ENCODE assay signal across 15 cellular contexts in the genomic region with DNA sequence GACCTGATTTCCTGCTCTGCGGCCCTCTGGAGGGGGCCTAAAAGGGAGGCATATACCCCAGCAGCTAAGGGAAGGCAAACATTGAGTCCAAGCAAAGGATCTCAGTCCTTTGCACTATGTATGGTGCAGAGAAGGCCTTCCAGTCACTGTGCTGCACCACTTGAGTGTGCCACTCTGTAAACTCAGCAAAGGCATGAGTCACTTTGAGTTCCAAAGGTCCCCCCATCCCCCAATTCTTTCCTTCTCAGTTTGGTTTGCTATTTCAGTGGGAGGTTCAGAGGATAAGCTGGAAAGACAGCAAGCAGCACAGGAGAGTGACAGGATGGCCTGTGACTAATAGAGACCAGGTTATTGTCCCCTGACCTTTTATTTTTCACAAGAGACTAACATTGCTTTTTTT.
A peak's percentile ranks its signal among the peaks of the same experiment; 100 is the strongest.
DNase-seq lines count a peak whose midpoint lies in the region; ATAC-seq, FAIRE-seq and TF ChIP-seq lines count a peak whose summit lies in the region.
"Had no signal": no experiment of that assay in that cellular context is flagged by ENCODE, and none has a peak within 500 bp of the region (broad histone marks: within the 10 kb centered on the region; RNA-seq: fewer than 3 reads in every experiment).

No MANE protein-coding gene starts in this region.

- no peak overlapping the region for H3K4me2 ChIP-seq in K562 (ENCODE audit: insufficient read depth, low read length)
- H3K4me2 ChIP-seq: KMS-11 had no signal

- TF ChIP-seq POLR2A in K562 (conservative IDR thresholded peaks at IDR 0.05) (no peak), tibial nerve (IDR thresholded peaks at IDR 0.05) (no peak)

- H3K36me3 ChIP-seq in Caco-2 (ENCODE audit: control insufficient read depth, insufficient read depth, low read length) (no peaks in the 10 kb centered on the region), K562 (ENCODE audit: control insufficient read depth, insufficient read depth, low read length) (no peaks in the 10 kb centered on the region), lower lobe of right lung (no peaks in the 10 kb centered on the region), tibial nerve (no peaks in the 10 kb centered on the region)

- peaks cover 14% of the 10 kb centered on the region for H3K9me3 Mint-ChIP-seq in Caco-2 (ENCODE audit: unreplicated experiment)
- H3K9me3 Mint-ChIP-seq in activated T-cell treated with anti-CD3 and anti-CD28 coated beads, Interleukin-2, amount 50 U/mL, for 4 hours = peaks cover 5% of the 10 kb centered on the region
- H3K9me3 Mint-ChIP-seq: activated naive CD4-positive, alpha-beta T cell treated with anti-CD3 and anti-CD28 coated beads, Interleukin-2, amount 50 U/mL, for 72 hours had no signal

- TF ChIP-seq CTCF in Caco-2 (IDR thresholded peaks at IDR 0.05; ENCODE audit: insufficient read depth in 1 of 2, low read depth in 1 of 2, low read length in 1 of 2, severe bottlenecking in 1 of 2, unreplicated experiment in 1 of 2) (no peak), K562 (IDR thresholded peaks at IDR 0.05 in 2 of 3, conservative IDR thresholded peaks at IDR 0.05 in 1 of 3; ENCODE audit: insufficient read depth in 2 of 3, low read depth in 1 of 3, low read length in 3 of 3) (no peak), lower lobe of right lung (IDR thresholded peaks at IDR 0.05) (no peak), tibial nerve (IDR thresholded peaks at IDR 0.05) (no peak)

- H4K20me1 ChIP-seq in K562 (replicated peaks; ENCODE audit: control insufficient read depth, insufficient read depth, low read length) = no peaks in the 10 kb centered on the region

- ATAC-seq in K562 (peak; percentile 47; the same call in 1 of the 3 replicates), lower lobe of right lung (peak; percentile 76 to 81), HG03460 (IDR thresholded peaks at IDR 0.05; ENCODE audit: unreplicated experiment) (no peak)
- no peak for ATAC-seq in activated T-cell treated with anti-CD3 and anti-CD28 coated beads, Interleukin-2, amount 50 U/mL, for 4 hours
- ATAC-seq: activated naive CD4-positive, alpha-beta T cell treated with anti-CD3 and anti-CD28 coated beads, Interleukin-2, amount 50 U/mL, for 72 hours had no signal

- CTCF ChIA-PET in Caco-2 (lab: Charles Lee) = interaction anchor here (0.9 to 1.0 kb wide), 2 partner anchors 16 to 60 kb away, joined by 5 read pairs; no protein-coding TSS in a partner anchor
- CTCF ChIA-PET in K562 (lab: Yijun Ruan, JAX; ENCODE audit: low intra/inter-chr PET ratio) = no interaction called here

- H3K4me1 ChIP-seq in Caco-2 (peaks cover 38% of the 10 kb centered on the region), K562 (replicated peaks in 1 of 2; ENCODE audit: control insufficient read depth in 2 of 2, insufficient read depth in 2 of 2, low read length in 2 of 2) (peaks cover 0 to 5% of the 10 kb centered on the region in 2 experiments; a peak in 1 of 5 replicates), lower lobe of right lung (no peaks in the 10 kb centered on the region), tibial nerve (no peaks in the 10 kb centered on the region)

- H3K27me3 ChIP-seq in Caco-2 (replicated peaks; ENCODE audit: control insufficient read depth, insufficient read depth, low read length) (no peaks in the 10 kb centered on the region), K562 (ENCODE audit: control insufficient read depth in 2 of 2, insufficient read depth in 2 of 2, low read length in 2 of 2) (peaks cover 2 to 8% of the 10 kb centered on the region in 2 experiments; a peak in 2 of 5 replicates), lower lobe of right lung (ENCODE audit: low read depth) (no peaks in the 10 kb centered on the region), tibial nerve (no peaks in the 10 kb centered on the region)

- POLR2A ChIA-PET in Caco-2 (lab: Charles Lee) = no interaction called here
- POLR2A ChIA-PET in K562 (lab: Yijun Ruan, JAX) = no interaction called here

- H3K4me3 ChIP-seq in Caco-2 (ENCODE audit: low read depth, low read length) = no peak overlapping the region
- H3K4me3 ChIP-seq in K562 = no peak overlapping the region
- H3K4me3 ChIP-seq in lower lobe of right lung = no peak overlapping the region
- H3K4me3 ChIP-seq in tibial nerve = no peak overlapping the region

- no peak overlapping the region for H3K4me3 Mint-ChIP-seq in Caco-2 (ENCODE audit: unreplicated experiment)
- H3K4me3 Mint-ChIP-seq in activated T-cell treated with anti-CD3 and anti-CD28 coated beads, Interleukin-2, amount 50 U/mL, for 4 hours = no peak overlapping the region

- DNase-seq in Caco-2 (peak; percentile 73 to 74), HTR-8/SVneo (ENCODE audit: insufficient read length, low spot score) (peak; percentile 40), K562 (ENCODE audit: extremely low read depth in 1 of 4, low spot score in 3 of 4) (peak; percentile 19 to 27 (median 23)), lower lobe of right lung (no peak), mesenteric fat pad (ENCODE audit: low spot score) (no peak), tibial nerve (ENCODE audit: low spot score in 2 of 2) (no peak)
- no peak for DNase-seq in activated T-cell treated with anti-CD3 and anti-CD28 coated beads, Interleukin-2, amount 50 U/mL, for 4 hours
- DNase-seq: activated CD4-positive, alpha-beta T cell treated with anti-CD3 and anti-CD28 coated beads for 1 hour; effector memory CD4-positive, alpha-beta T cell; NCI-H2171 had no signal

- H3K27ac ChIP-seq in K562 (ENCODE audit: extremely low read depth, low read depth, low read length) (no peak overlapping the region), lower lobe of right lung (no peak overlapping the region), tibial nerve (no peak overlapping the region)
- H3K27ac ChIP-seq: C4-2B, KMS-11 had no signal

- FAIRE-seq in HTR-8/SVneo (lab: Jason Lieb, UNC) (no peak), K562 (lab: Jason Lieb, UNC) (no peak)
- FAIRE-seq: islet of Langerhans had no signal

- 0 out of 2 replicates have a peak overlapping the region, but pooled peaks have one; percentile 17 for H2AFZ ChIP-seq in K562 (ENCODE audit: low read depth, low read length)

- no peak overlapping the region for H3K9ac ChIP-seq in K562 (ENCODE audit: insufficient read depth in 1 of 2, low read depth in 2 of 2, low read length in 2 of 2)
- H3K9ac ChIP-seq: KMS-11 had no signal

- H3K9me1 ChIP-seq in K562 (ENCODE audit: control insufficient read depth, insufficient read depth, low read length) = no peaks in the 10 kb centered on the region

- 9% methylated on average over 1 of the region's 1 CpG for WGBS in K562 (ENCODE audit: insufficient coverage, low coverage, missing lambda C conversion rate)
- 25 to 33% methylated on average over 1 of the region's 1 CpG for WGBS in tibial nerve, 2 donors

- peaks cover 20% of the 10 kb centered on the region for H3K4me1 Mint-ChIP-seq in Caco-2 (ENCODE audit: low read depth, unreplicated experiment)
- no peaks in the 10 kb centered on the region for H3K4me1 Mint-ChIP-seq in activated T-cell treated with anti-CD3 and anti-CD28 coated beads, Interleukin-2, amount 50 U/mL, for 4 hours (ENCODE audit: low read depth)

- TF ChIP-seq EP300 in K562 (IDR thresholded peaks at IDR 0.05; ENCODE audit: low read length) (no peak), tibial nerve (IDR thresholded peaks at IDR 0.05) (no peak)

- no peaks in the 10 kb centered on the region for H3K36me3 Mint-ChIP-seq in Caco-2 (ENCODE audit: insufficient read depth, unreplicated experiment)
- no peaks in the 10 kb centered on the region for H3K36me3 Mint-ChIP-seq in activated T-cell treated with anti-CD3 and anti-CD28 coated beads, Interleukin-2, amount 50 U/mL, for 4 hours (ENCODE audit: insufficient read depth)
- H3K36me3 Mint-ChIP-seq: activated naive CD4-positive, alpha-beta T cell treated with anti-CD3 and anti-CD28 coated beads, Interleukin-2, amount 50 U/mL, for 72 hours had no signal

- in situ Hi-C loops in K562 (cut with MboI) = no loop called here

- H3K27me3 Mint-ChIP-seq in Caco-2 (ENCODE audit: insufficient read depth, unreplicated experiment) = no peaks in the 10 kb centered on the region
- no peaks in the 10 kb centered on the region for H3K27me3 Mint-ChIP-seq in activated T-cell treated with anti-CD3 and anti-CD28 coated beads, Interleukin-2, amount 50 U/mL, for 4 hours (ENCODE audit: low read depth)

- H3K9me3 ChIP-seq in Caco-2 (no peaks in the 10 kb centered on the region), K562 (replicated peaks; ENCODE audit: control insufficient read depth, insufficient read depth, low read depth, low read length) (no peaks in the 10 kb centered on the region), lower lobe of right lung (no peaks in the 10 kb centered on the region), tibial nerve (no peaks in the 10 kb centered on the region)

- H3K79me2 ChIP-seq in K562 (ENCODE audit: control insufficient read depth, insufficient read depth, low read length) = no peaks in the 10 kb centered on the region

- BruUV-seq in Caco-2 (replicated peaks; lab: Mats Ljungman, UMichigan) (no TSS peak), K562 (replicated peaks; lab: Mats Ljungman, UMichigan) (no TSS peak)

- intact Hi-C loops in Caco-2 (cut with micrococcal nuclease; ENCODE audit: unreplicated experiment) = loop anchor here (1.0 to 5.0 kb wide), 3 partner anchors 16 to 130 kb away; partner anchors contain the start of gene FHDC1
- intact Hi-C loops in K562 (cut with micrococcal nuclease) = no loop called here
- intact Hi-C loops in lower lobe of right lung (cut with DNase I) = no loop called here

- H3K27ac Mint-ChIP-seq in Caco-2 (ENCODE audit: unreplicated experiment) = peak overlapping the region; percentile 88
- H3K27ac Mint-ChIP-seq: activated naive CD4-positive, alpha-beta T cell treated with anti-CD3 and anti-CD28 coated beads, Interleukin-2, amount 50 U/mL, for 72 hours had no signal

- no peak for TF ChIP-seq RAD21 in K562 (CRISPR knock-in tag; conservative IDR thresholded peaks at IDR 0.05 in 1 of 2, IDR thresholded peaks at IDR 0.05 in 1 of 2)

TF ChIP-seq in K562, 482 proteins besides CTCF, POLR2A, EP300 and RAD21 (continues in another document):
- TF ChIP-seq ZNF57 (CRISPR knock-in tag; IDR thresholded peaks at IDR 0.05) = no peak
- no peak for TF ChIP-seq HNRNPLL (IDR thresholded peaks at IDR 0.05; ENCODE audit: low read depth, low read length, poor library complexity, severe bottlenecking)
- TF ChIP-seq POLR2AphosphoS2 (IDR thresholded peaks at IDR 0.05; ENCODE audit: low read length) = no peak
- no peak for TF ChIP-seq HLTF (IDR thresholded peaks at IDR 0.05)
- TF ChIP-seq FOSL1 (tag; conservative IDR thresholded peaks at IDR 0.05) = peak; percentile 63
- TF ChIP-seq JUND (IDR thresholded peaks at IDR 0.05; ENCODE audit: borderline replicate concordance, low read depth, low read length) = peak; percentile 49; the same call in 1 of the 2 replicates
- peak; percentile 46; the same call in 1 of the 3 replicates for TF ChIP-seq JUND (tag; IDR thresholded peaks at IDR 0.05; ENCODE audit: borderline replicate concordance, low read depth, low read length)

Comparison
In these comparisons a context has a peak if more than half of its experiments do, and no peak if none do; other contexts are left out.
1. DNase-seq: peak in Caco-2 (2 of 2), HTR-8/SVneo (single experiment) and K562 (4 of 4); none in lower lobe of right lung (single experiment), mesenteric fat pad (single experiment), tibial nerve (0 of 2) and activated T-cell treated with anti-CD3 and anti-CD28 coated beads, Interleukin-2, amount 50 U/mL, for 4 hours (single experiment).
2. ATAC-seq: peak in K562 (single experiment) and lower lobe of right lung (2 of 2); none in HG03460 (single experiment) and activated T-cell treated with anti-CD3 and anti-CD28 coated beads, Interleukin-2, amount 50 U/mL, for 4 hours (0 of 2).